ENCODE assay signal across 9 cellular contexts in genomic region chr17:79388556-79389295, GRCh38.
DNase-seq lines count a peak whose midpoint lies in the region; ATAC-seq and TF ChIP-seq lines count a peak whose summit lies in the region.
"Had no signal": no experiment of that assay in that cellular context is flagged by ENCODE, and none has a peak within 500 bp of the region (broad histone marks: within the 10 kb centered on the region; RNA-seq: fewer than 3 reads in every experiment).

No MANE protein-coding gene starts in this region.

- H3K4me3 Mint-ChIP-seq in CD14-positive monocyte: peak overlapping the region in 1 of 2 donors; percentile 11
- H3K4me3 Mint-ChIP-seq in immature natural killer cell: no peak overlapping the region

- peaks cover 20 to 42% (median 36%) of the 10 kb centered on the region in 3 donors for H3K27me3 Mint-ChIP-seq in CD14-positive monocyte (ENCODE audit: low read depth in 3 of 3)
- peaks cover 5 to 22% (median 14%) of the 10 kb centered on the region in 3 donors for H3K27me3 Mint-ChIP-seq in immature natural killer cell (ENCODE audit: low read depth in 3 of 3)

- H3K27ac Mint-ChIP-seq in CD14-positive monocyte (no peak overlapping the region), immature natural killer cell (no peak overlapping the region)

- no peak for DNase-seq in CD14-positive monocyte (ENCODE audit: low spot score)
- DNase-seq in GM20000 (ENCODE audit: low spot score): peak; percentile 69
- DNase-seq in NCI-H524 treated with DMSO at 0.1 percent for 48 hours (lab: John Stamatoyannopoulos, UW): peak; percentile 81
- peak; percentile 31 to 63 for DNase-seq in breast epithelium (ENCODE audit: low spot score in 2 of 2)
- peak; percentile 87 for DNase-seq in left kidney (ENCODE audit: low read depth, low spot score)
- no peak for DNase-seq in occipital lobe (lab: John Stamatoyannopoulos, UW)
- no peak for DNase-seq in immature natural killer cell

- H3K27me3 ChIP-seq in breast epithelium: peaks cover 0 to 86% of the 10 kb centered on the region in 2 donors
- H3K27me3 ChIP-seq: ovary had no signal

- no peak overlapping the region for H3K4me3 ChIP-seq in breast epithelium
- H3K4me3 ChIP-seq: ovary had no signal

- ATAC-seq in HG02981 (IDR thresholded peaks at IDR 0.05; ENCODE audit: unreplicated experiment): no peak

- no peaks in the 10 kb centered on the region for H3K36me3 ChIP-seq in breast epithelium
- H3K36me3 ChIP-seq: ovary had no signal

- no peaks in the 10 kb centered on the region for H3K4me1 ChIP-seq in breast epithelium

- no peaks in the 10 kb centered on the region for H3K9me3 ChIP-seq in breast epithelium
- H3K9me3 ChIP-seq: ovary had no signal

- peak; percentile 20 for TF ChIP-seq CTCF in CD14-positive monocyte (IDR thresholded peaks at IDR 0.05)
- peak; percentile 31 for TF ChIP-seq CTCF in GM20000 (IDR thresholded peaks at IDR 0.05; ENCODE audit: extremely low read depth, missing control alignments)
- peak in 2 of 3 donors; percentile 45 for TF ChIP-seq CTCF in breast epithelium (IDR thresholded peaks at IDR 0.05)

- peaks cover 10 to 17% (median 13%) of the 10 kb centered on the region in 7 donors for H3K9me3 Mint-ChIP-seq in CD14-positive monocyte
- no peaks in the 10 kb centered on the region for H3K9me3 Mint-ChIP-seq in immature natural killer cell

- H3K4me1 Mint-ChIP-seq in CD14-positive monocyte (no peaks in the 10 kb centered on the region), immature natural killer cell (no peaks in the 10 kb centered on the region)

- intact Hi-C loops in CD14-positive monocyte (cut with micrococcal nuclease): no loop called here
- intact Hi-C loops in breast epithelium (cut with DNase I; ENCODE audit: low total_unique reads): no loop called here

- H3K36me3 Mint-ChIP-seq in CD14-positive monocyte: no peaks in the 10 kb centered on the region
- no peaks in the 10 kb centered on the region for H3K36me3 Mint-ChIP-seq in immature natural killer cell

- H3K27ac ChIP-seq in breast epithelium: no peak overlapping the region
- H3K27ac ChIP-seq: ovary had no signal

- no peak for TF ChIP-seq POLR2A in breast epithelium (IDR thresholded peaks at IDR 0.05)

Comparison
In these comparisons a context has a peak if more than half of its experiments do, and no peak if none do; other contexts are left out.
1. DNase-seq: peak in GM20000 (single experiment), NCI-H524 treated with DMSO at 0.1 percent for 48 hours (single experiment), breast epithelium (2 of 2) and left kidney (single experiment); none in CD14-positive monocyte (single experiment), occipital lobe (single experiment) and immature natural killer cell (0 of 3).
2. Peak in every context shown above with its lines, with median percentiles within 50 percentile points of each other: CTCF ChIP-seq.